In genomic region chr1:25430666-25431494, GRCh38 we compare ENCODE assay signal across 1 cellular context.
TF ChIP-seq lines count a peak whose summit lies in the region.

MACO1 (plus strand) TSS chr1:25430897; CDS start chr1:25431099, 202 bp downstream.

TF ChIP-seq in K562, 482 proteins besides CTCF, POLR2A, EP300 and RAD21 (continued from another document and continues in another):
- TF ChIP-seq STAT6 (CRISPR knock-in tag; IDR thresholded peaks at IDR 0.05) = no peak
- no peak for TF ChIP-seq KDM1A (IDR thresholded peaks at IDR 0.05)
- TF ChIP-seq ZMIZ1 (IDR thresholded peaks at IDR 0.05; ENCODE audit: low read depth in 2 of 2, low read length in 2 of 2) = no peak
- TF ChIP-seq EHMT2 (IDR thresholded peaks at IDR 0.05) = no peak
- no peak for TF ChIP-seq CHD4 (IDR thresholded peaks at IDR 0.05; ENCODE audit: insufficient read depth, insufficient replicate concordance, low read depth, low read length, poor library complexity, severe bottlenecking)
- no peak for TF ChIP-seq USF1 (CRISPR knock-in tag; IDR thresholded peaks at IDR 0.05)
- no peak for TF ChIP-seq SAFB2 (IDR thresholded peaks at IDR 0.05; ENCODE audit: borderline replicate concordance, low read depth, low read length, severe bottlenecking)
- no peak for TF ChIP-seq PTRF (tag; IDR thresholded peaks at IDR 0.05)
- peak; percentile 34; the same call in 1 of the 2 replicates for TF ChIP-seq FOSL1 (tag; conservative IDR thresholded peaks at IDR 0.05)
- no peak for TF ChIP-seq BRD9 (IDR thresholded peaks at IDR 0.05; ENCODE audit: low read depth, partially characterized antibody)
- TF ChIP-seq ZNF232 (CRISPR knock-in tag; IDR thresholded peaks at IDR 0.05) = no peak
- TF ChIP-seq GMEB1 (CRISPR knock-in tag; IDR thresholded peaks at IDR 0.05) = no peak
- TF ChIP-seq FUS (optimal IDR thresholded peaks at IDR 0.05; ENCODE audit: low read depth, low read length) = no peak
- TF ChIP-seq SRSF1 (IDR thresholded peaks at IDR 0.05; ENCODE audit: low read depth, low read length) = no peak
- TF ChIP-seq SMARCA5 (IDR thresholded peaks at IDR 0.05) = no peak
- no peak for TF ChIP-seq BRCA1 (IDR thresholded peaks at IDR 0.05)
- no peak for TF ChIP-seq BRCA1 (CRISPR knock-in tag; IDR thresholded peaks at IDR 0.05)
- peak; percentile 44 for TF ChIP-seq HMGN3 (IDR thresholded peaks at IDR 0.05; ENCODE audit: borderline replicate concordance, extremely low read depth, insufficient read length, low read depth, low read length)
- TF ChIP-seq YY1 (IDR thresholded peaks at IDR 0.05; ENCODE audit: borderline replicate concordance in 1 of 3, control insufficient read depth in 1 of 3, extremely low read depth in 1 of 3, insufficient read depth in 3 of 3, insufficient read length in 1 of 3, insufficient replicate concordance in 2 of 3, low read depth in 1 of 3, low read length in 2 of 3) = peak in 2 of 3 experiments; percentile 40 to 71
- TF ChIP-seq ZFP36 (IDR thresholded peaks at IDR 0.05; ENCODE audit: low read depth, low read length, partially characterized antibody) = no peak
- TF ChIP-seq HBP1 (CRISPR knock-in tag; IDR thresholded peaks at IDR 0.05) = no peak
- peak; percentile 91 for TF ChIP-seq CHD2 (IDR thresholded peaks at IDR 0.05; ENCODE audit: low read depth, low read length)
- TF ChIP-seq FOXK2 (conservative IDR thresholded peaks at IDR 0.05 in 1 of 2, IDR thresholded peaks at IDR 0.05 in 1 of 2; ENCODE audit: low read depth in 2 of 2) = no peak; a peak in 1 of 4 replicates
- no peak for TF ChIP-seq POLR3A (IDR thresholded peaks at IDR 0.05; ENCODE audit: borderline replicate concordance, extremely low read depth, insufficient read depth, insufficient read length)
- no peak for TF ChIP-seq SRSF9 (IDR thresholded peaks at IDR 0.05; ENCODE audit: borderline replicate concordance, low read depth, low read length)
- TF ChIP-seq HDGF (IDR thresholded peaks at IDR 0.05) = no peak
- no peak for TF ChIP-seq ZNF668 (CRISPR knock-in tag; IDR thresholded peaks at IDR 0.05)
- TF ChIP-seq TSHZ1 (CRISPR knock-in tag; IDR thresholded peaks at IDR 0.05) = no peak
- TF ChIP-seq HDAC8 (tag; IDR thresholded peaks at IDR 0.05) = no peak
- TF ChIP-seq ELF1 (tag; IDR thresholded peaks at IDR 0.05) = no peak
- TF ChIP-seq RBM14 (IDR thresholded peaks at IDR 0.05; ENCODE audit: borderline replicate concordance, insufficient read depth, low read depth, low read length) = no peak
- no peak for TF ChIP-seq CBX1 (IDR thresholded peaks at IDR 0.05; ENCODE audit: low read depth)
- no peak for TF ChIP-seq ZNF764 (CRISPR knock-in tag; IDR thresholded peaks at IDR 0.05; ENCODE audit: low read depth)
- no peak for TF ChIP-seq ZBTB40 (IDR thresholded peaks at IDR 0.05)
- TF ChIP-seq ZBTB40 (CRISPR knock-in tag; IDR thresholded peaks at IDR 0.05) = no peak
- TF ChIP-seq RBFOX2 (IDR thresholded peaks at IDR 0.05; ENCODE audit: low read depth, low read length) = no peak
- TF ChIP-seq NCOA4 (IDR thresholded peaks at IDR 0.05; ENCODE audit: partially characterized antibody) = no peak
